In genomic region chr15:96327155-96327741, GRCh38 we compare ENCODE assay signal across 9 cellular contexts. TPM values are rescaled to one million over a fixed set of nuclear protein-coding genes. Genes with fewer than 3 reads are reported as not detected.
DNase-seq lines count a peak whose midpoint lies in the region; ATAC-seq, FAIRE-seq and TF ChIP-seq lines count a peak whose summit lies in the region.
"Had no signal": no experiment of that assay in that cellular context is flagged by ENCODE, and none has a peak within 500 bp of the region (broad histone marks: within the 10 kb centered on the region; RNA-seq: fewer than 3 reads in every experiment).

No MANE protein-coding gene starts in this region.

- peak overlapping the region; percentile 84 for H2AFZ ChIP-seq in HepG2 (ENCODE audit: low read length)

- 3% methylated on average over 14 of the region's 14 CpGs for WGBS in HepG2 (ENCODE audit: low lambda C conversion rate)

- FAIRE-seq in HepG2 (lab: Jason Lieb, UNC): peak; percentile 77

- H3K27ac Mint-ChIP-seq in type B pancreatic cell: peak overlapping the region; percentile 98
- H3K27ac Mint-ChIP-seq in activated CD4-positive, alpha-beta T cell treated with anti-CD3 and anti-CD28 coated beads, Interleukin-2, amount 10 ng/mL, durations not matched to agents 7 days and 5 days: no peak overlapping the region

- peak; percentile 33 for ATAC-seq in HG02610 (IDR thresholded peaks at IDR 0.05; ENCODE audit: unreplicated experiment)
- peak; percentile 59 for ATAC-seq in HepG2

- H3K9ac ChIP-seq in HepG2 (ENCODE audit: insufficient read depth, low read depth, low read length): peak overlapping the region; percentile 68

- H3K36me3 ChIP-seq in HepG2 (replicated peaks in 1 of 2; ENCODE audit: control insufficient read depth in 1 of 2, insufficient read depth in 2 of 2, low read length in 2 of 2): no peaks in the 10 kb centered on the region

- H3K9me3 Mint-ChIP-seq in type B pancreatic cell: no peaks in the 10 kb centered on the region
- no peaks in the 10 kb centered on the region for H3K9me3 Mint-ChIP-seq in activated CD4-positive, alpha-beta T cell treated with anti-CD3 and anti-CD28 coated beads, Interleukin-2, amount 10 ng/mL, durations not matched to agents 7 days and 5 days

- H3K4me1 Mint-ChIP-seq in type B pancreatic cell (ENCODE audit: unreplicated experiment): peaks cover 40% of the 10 kb centered on the region
- peaks cover 4% of the 10 kb centered on the region for H3K4me1 Mint-ChIP-seq in activated CD4-positive, alpha-beta T cell treated with anti-CD3 and anti-CD28 coated beads, Interleukin-2, amount 10 ng/mL, durations not matched to agents 7 days and 5 days

- H3K36me3 Mint-ChIP-seq in type B pancreatic cell: peaks cover 6% of the 10 kb centered on the region
- H3K36me3 Mint-ChIP-seq in activated CD4-positive, alpha-beta T cell treated with anti-CD3 and anti-CD28 coated beads, Interleukin-2, amount 10 ng/mL, durations not matched to agents 7 days and 5 days (ENCODE audit: low read depth): peaks cover 4% of the 10 kb centered on the region

- no peaks in the 10 kb centered on the region for H3K9me3 ChIP-seq in HepG2 (ENCODE audit: low read length)

- peaks cover 14% of the 10 kb centered on the region for H3K79me2 ChIP-seq in HepG2 (ENCODE audit: insufficient read depth, low read length)

- intact Hi-C loops in HepG2 (cut with micrococcal nuclease; ENCODE audit: unreplicated experiment): loop anchor here (1.0 to 10.0 kb wide), 7 partner anchors 18 to 908 kb away; no protein-coding TSS in a partner anchor

- H3K4me1 ChIP-seq in HepG2 (ENCODE audit: insufficient read depth, low read length): peaks cover 48% of the 10 kb centered on the region

- CTCF ChIA-PET in HepG2 (lab: Yijun Ruan, JAX; ENCODE audit: low intra/inter-chr PET ratio, low total read pairs): interaction anchor here (0.6 to 1.8 kb wide), 3 partner anchors 18 to 30 kb away, joined by 3 to 10 read pairs (median 8); no protein-coding TSS in a partner anchor
- CTCF ChIA-PET in activated CD4-positive, alpha-beta T cell treated with anti-CD3 and anti-CD28 coated beads, Interleukin-2, amount 10 ng/mL, durations not matched to agents 7 days and 5 days (lab: Charles Lee): no interaction called here

- no peak for TF ChIP-seq EP300 in HepG2 (IDR thresholded peaks at IDR 0.05; ENCODE audit: low read depth in 2 of 2, low read length in 2 of 2)
- TF ChIP-seq EP300 in HepG2 (CRISPR knock-in tag; IDR thresholded peaks at IDR 0.05; ENCODE audit: borderline replicate concordance): no peak

- POLR2A ChIA-PET in HepG2 (lab: Yijun Ruan, JAX): interaction anchor here (0.8 to 2.1 kb wide), 9 partner anchors 8 to 1482 kb away, joined by 3 to 13 read pairs (median 4); no protein-coding TSS in a partner anchor
- POLR2A ChIA-PET in activated CD4-positive, alpha-beta T cell treated with anti-CD3 and anti-CD28 coated beads, Interleukin-2, amount 10 ng/mL, durations not matched to agents 7 days and 5 days (lab: Charles Lee): no interaction called here

- H3K4me3 ChIP-seq in choroid plexus epithelial cell (ENCODE audit: low read depth, low read length) (peak overlapping the region; percentile 75), HepG2 (replicated peaks in 1 of 3; ENCODE audit: insufficient read depth in 1 of 3, low read depth in 2 of 3, low read length in 3 of 3) (peak overlapping the region; percentile 68 to 86 (median 82))

- H3K4me2 ChIP-seq in HepG2 (ENCODE audit: low read depth, low read length): peak overlapping the region; percentile 75

- peak overlapping the region; percentile 96 for H3K4me3 Mint-ChIP-seq in type B pancreatic cell
- H3K4me3 Mint-ChIP-seq in activated CD4-positive, alpha-beta T cell treated with anti-CD3 and anti-CD28 coated beads, Interleukin-2, amount 10 ng/mL, durations not matched to agents 7 days and 5 days: no peak overlapping the region

- peak; percentile 69 for TF ChIP-seq CTCF in choroid plexus epithelial cell (conservative IDR thresholded peaks at IDR 0.05; ENCODE audit: low read depth, low read length)
- peak; percentile 78 for TF ChIP-seq CTCF in HepG2 (CRISPR knock-in tag; IDR thresholded peaks at IDR 0.05)
- peak; percentile 76 for TF ChIP-seq CTCF in type B pancreatic cell (conservative IDR thresholded peaks at IDR 0.05)

- in situ Hi-C loops in HepG2 (cut with HindIII; ENCODE audit: extremely low pct_ligation_motif_present, low pct_unique_long_range_greater_than_20kb): loop anchor here (5.0 to 25.0 kb wide), 4 partner anchors 65 to 1065 kb away; no protein-coding TSS in a partner anchor

- no peak for TF ChIP-seq POLR2A in HepG2 (IDR thresholded peaks at IDR 0.05; ENCODE audit: insufficient read depth in 1 of 2, low read depth in 2 of 2, low read length in 2 of 2)

- no TSS peak for BruUV-seq in HepG2 (replicated peaks; lab: Mats Ljungman, UMichigan)

- H3K27me3 ChIP-seq in HepG2 (ENCODE audit: control insufficient read depth in 1 of 2, insufficient read depth in 2 of 2, low read length in 2 of 2): no peaks in the 10 kb centered on the region; a peak in 1 of 5 replicates

- DNase-seq in DMS79 (lab: John Stamatoyannopoulos, UW): peak; percentile 32
- DNase-seq in NCI-H774 (lab: John Stamatoyannopoulos, UW): peak; percentile 15
- DNase-seq in choroid plexus epithelial cell (ENCODE audit: low read depth): peak; percentile 96
- peak; percentile 81 for DNase-seq in HepG2 (ENCODE audit: low spot score)
- DNase-seq in type B pancreatic cell (ENCODE audit: extremely low spot score, unreplicated experiment): no peak
- DNase-seq in activated CD4-positive, alpha-beta T cell treated with anti-CD3 and anti-CD28 coated beads, Interleukin-2, amount 10 ng/mL, durations not matched to agents 7 days and 5 days: no peak
- no peak for DNase-seq in activated naive CD4-positive, alpha-beta T cell treated with Interleukin-2 at 50 U/mL for 16 hours

- peak overlapping the region; percentile 56 for H3K27ac ChIP-seq in HepG2 (ENCODE audit: extremely low read length, insufficient read depth, low read length)

- peaks cover 32% of the 10 kb centered on the region for H3K27me3 Mint-ChIP-seq in type B pancreatic cell
- H3K27me3 Mint-ChIP-seq in activated CD4-positive, alpha-beta T cell treated with anti-CD3 and anti-CD28 coated beads, Interleukin-2, amount 10 ng/mL, durations not matched to agents 7 days and 5 days: peaks cover 83% of the 10 kb centered on the region

- no peaks in the 10 kb centered on the region for H4K20me1 ChIP-seq in HepG2 (ENCODE audit: insufficient read depth, low read length)

- TF ChIP-seq RAD21 in HepG2 (CRISPR knock-in tag; IDR thresholded peaks at IDR 0.05): peak; percentile 79

TF ChIP-seq in HepG2, 621 proteins besides CTCF, POLR2A, EP300 and RAD21 (continues in another document):
- TF ChIP-seq PPARG (CRISPR knock-in tag; conservative IDR thresholded peaks at IDR 0.05) (0 out of 2 replicates have a peak, but pooled peaks have one; percentile 8), ZNF557 (CRISPR knock-in tag; IDR thresholded peaks at IDR 0.05) (no peak), RORA (CRISPR knock-in tag; IDR thresholded peaks at IDR 0.05) (no peak), MED13 (CRISPR knock-in tag; IDR thresholded peaks at IDR 0.05) (peak; percentile 42; the same call in 1 of the 2 replicates), NRL (CRISPR knock-in tag; IDR thresholded peaks at IDR 0.05; ENCODE audit: borderline replicate concordance) (no peak), CREB1 (IDR thresholded peaks at IDR 0.05) (no peak), CREB1 (CRISPR knock-in tag; IDR thresholded peaks at IDR 0.05) (peak; percentile 27; the same call in 1 of the 2 replicates), SP5 (CRISPR knock-in tag; IDR thresholded peaks at IDR 0.05; ENCODE audit: borderline replicate concordance, low read depth) (no peak), ZBTB7B (CRISPR knock-in tag; IDR thresholded peaks at IDR 0.05) (no peak), ZSCAN20 (CRISPR knock-in tag; IDR thresholded peaks at IDR 0.05; ENCODE audit: borderline replicate concordance) (0 out of 2 replicates have a peak, but pooled peaks have one; percentile 54), ZSCAN31 (CRISPR knock-in tag; IDR thresholded peaks at IDR 0.05; ENCODE audit: low read depth) (no peak), HNRNPH1 (optimal IDR thresholded peaks at IDR 0.05; ENCODE audit: low read depth, low read length) (no peak), YY1 (IDR thresholded peaks at IDR 0.05; ENCODE audit: insufficient read depth, insufficient replicate concordance, low read depth, low read length) (no peak), ERF (CRISPR knock-in tag; IDR thresholded peaks at IDR 0.05) (0 out of 2 replicates have a peak, but pooled peaks have one; percentile 35), PAF1 (CRISPR knock-in tag; IDR thresholded peaks at IDR 0.05) (no peak), SMARCC2 (IDR thresholded peaks at IDR 0.05) (no peak), HOXA5 (CRISPR knock-in tag; IDR thresholded peaks at IDR 0.05) (no peak), PHF21A (CRISPR knock-in tag; IDR thresholded peaks at IDR 0.05) (0 out of 2 replicates have a peak, but pooled peaks have one; percentile 38), RBFOX2 (IDR thresholded peaks at IDR 0.05; ENCODE audit: low read depth, low read length) (no peak)

RNA-seq across cellular contexts. Expression of gene NR2F2, which starts 3.3 kb away (rescaled TPM):
- total RNA-seq in HepG2 (2016; rRNA removed; fragmentation: Illumina TruSeq; extraction: Trizol): 3.5 and 5.0 TPM in 2 replicates
- 0.61 and 0.79 TPM in 2 replicates for total RNA-seq in HepG2 (2016; cell fraction: cytosol; rRNA removed; fragmentation: Illumina TruSeq; extraction: Trizol; ENCODE audit: low read depth)
- total RNA-seq in HepG2 (2016; cell fraction: insoluble cytoplasmic fraction; rRNA removed; fragmentation: Illumina TruSeq; extraction: Trizol): 3.8 and 4.3 TPM in 2 replicates
- total RNA-seq in HepG2 (2016; cell fraction: membrane; rRNA removed; fragmentation: Illumina TruSeq; extraction: Trizol): 2.4 and 2.8 TPM in 2 replicates
- 8.2 and 8.4 TPM in 2 replicates for total RNA-seq in HepG2 (2016; cell fraction: nucleus; rRNA removed; fragmentation: Illumina TruSeq; extraction: Trizol)
- 4.0 and 4.7 TPM in 2 replicates for polyA plus RNA-seq in HepG2 (2011; rRNA removed)
- polyA plus RNA-seq in HepG2 (2011; cell fraction: cytosol; rRNA removed): 3.5 and 3.6 TPM in 2 replicates
- polyA plus RNA-seq in HepG2 (2011; cell fraction: nucleus; rRNA removed): 13.5 and 15.0 TPM in 2 replicates
- polyA plus RNA-seq in HepG2 (2012): 20.1 and 28.6 TPM in 2 replicates
- polyA plus RNA-seq in HepG2 (2016; cell fraction: cytosol; fragmentation: Illumina TruSeq; extraction: Trizol; ENCODE audit: low read depth): 0.70 TPM in 2 replicates
- 14.4 and 16.5 TPM in 2 replicates for polyA plus RNA-seq in HepG2 (2016; cell fraction: insoluble cytoplasmic fraction; fragmentation: Illumina TruSeq; extraction: Trizol; ENCODE audit: low read depth)
- 3.3 and 3.6 TPM in 2 replicates for polyA plus RNA-seq in HepG2 (2016; cell fraction: membrane; fragmentation: Illumina TruSeq; extraction: Trizol; ENCODE audit: low read depth)
- polyA plus RNA-seq in HepG2 (2016; cell fraction: nucleus; fragmentation: Illumina TruSeq; extraction: Trizol; ENCODE audit: insufficient read depth, low read depth): 27.1 and 27.3 TPM in 2 replicates
- polyA minus RNA-seq in HepG2 (2011; rRNA and poly(A)+ RNA removed; ENCODE audit: low replicate concordance): 15.2 and 51.3 TPM in 2 replicates
- 6.7 and 11.9 TPM in 2 replicates for polyA minus RNA-seq in HepG2 (2011; cell fraction: cytosol; rRNA and poly(A)+ RNA removed)
- polyA minus RNA-seq in HepG2 (2011; cell fraction: nucleus; rRNA and poly(A)+ RNA removed): 11.7 and 14.2 TPM in 2 replicates
- 135 and 270 TPM in 2 replicates for total RNA-seq in type B pancreatic cell (ENCODE audit: low replicate concordance)
- not detected for total RNA-seq in activated CD4-positive, alpha-beta T cell treated with anti-CD3 and anti-CD28 coated beads, Interleukin-2, amount 10 ng/mL, durations not matched to agents 7 days and 5 days
- total RNA-seq: activated CD8-positive, alpha-beta memory T cell treated with anti-CD3 and anti-CD28 coated beads for 36 hours had no signal

Comparison
In these comparisons a context has a peak if more than half of its experiments do, and no peak if none do; other contexts are left out.
1. DNase-seq: peak in DMS79 (single experiment), NCI-H774 (single experiment), choroid plexus epithelial cell (single experiment) and HepG2 (single experiment); none in type B pancreatic cell (single experiment), activated CD4-positive, alpha-beta T cell treated with anti-CD3 and anti-CD28 coated beads, Interleukin-2, amount 10 ng/mL, durations not matched to agents 7 days and 5 days (single experiment) and activated naive CD4-positive, alpha-beta T cell treated with Interleukin-2 at 50 U/mL for 16 hours (single experiment).
2. RNA of gene NR2F2, which starts 3.3 kb away (total RNA-seq): 135 to 270 TPM in type B pancreatic cell; 0.61 to 8.4 TPM in HepG2 and not detected in activated CD4-positive, alpha-beta T cell treated with anti-CD3 and anti-CD28 coated beads, Interleukin-2, amount 10 ng/mL, durations not matched to agents 7 days and 5 days; every median in the first group is over 10 times any median in the second.
3. Peak in every context shown above with its lines, with median percentiles within 50 percentile points of each other: CTCF ChIP-seq.